1 cellular context compared by ENCODE assay signal in genomic region chr14:35534884-35535793, GRCh38.
A peak's percentile ranks its signal among the peaks of the same experiment; 100 is the strongest.
TF ChIP-seq lines count a peak whose summit lies in the region.

No MANE protein-coding gene starts in this region.

TF ChIP-seq in HepG2, 621 proteins besides CTCF, POLR2A, EP300 and RAD21 (continued from another document and continues in another):
- TF ChIP-seq, protein P1, sequence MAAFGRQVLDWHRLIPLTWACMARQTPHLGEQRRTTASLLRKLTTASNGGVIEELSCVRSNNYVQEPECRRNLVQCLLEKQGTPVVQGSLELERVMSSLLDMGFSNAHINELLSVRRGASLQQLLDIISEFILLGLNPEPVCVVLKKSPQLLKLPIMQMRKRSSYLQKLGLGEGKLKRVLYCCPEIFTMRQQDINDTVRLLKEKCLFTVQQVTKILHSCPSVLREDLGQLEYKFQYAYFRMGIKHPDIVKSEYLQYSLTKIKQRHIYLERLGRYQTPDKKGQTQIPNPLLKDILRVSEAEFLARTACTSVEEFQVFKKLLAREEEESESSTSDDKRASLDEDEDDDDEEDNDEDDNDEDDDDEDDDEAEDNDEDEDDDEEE (CRISPR knock-in tag; IDR thresholded peaks at IDR 0.05): peak; percentile 100
- TF ChIP-seq, protein P2, sequence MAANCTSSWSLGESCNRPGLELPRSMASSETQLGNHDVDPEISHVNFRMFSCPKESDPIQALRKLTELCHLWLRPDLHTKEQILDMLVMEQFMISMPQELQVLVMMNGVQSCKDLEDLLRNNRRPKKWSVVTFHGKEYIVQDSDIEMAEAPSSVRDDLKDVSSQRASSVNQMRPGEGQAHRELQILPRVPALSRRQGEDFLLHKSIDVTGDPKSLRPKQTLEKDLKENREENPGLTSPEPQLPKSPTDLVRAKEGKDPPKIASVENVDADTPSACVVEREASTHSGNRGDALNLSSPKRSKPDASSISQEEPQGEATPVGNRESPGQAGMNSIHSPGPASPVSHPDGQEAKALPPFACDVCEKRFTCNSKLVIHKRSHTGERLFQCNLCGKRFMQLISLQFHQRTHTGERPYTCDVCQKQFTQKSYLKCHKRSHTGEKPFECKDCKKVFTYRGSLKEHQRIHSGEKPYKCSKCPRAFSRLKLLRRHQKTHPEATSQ (CRISPR knock-in tag; IDR thresholded peaks at IDR 0.05; ENCODE audit: borderline replicate concordance): peak; percentile 100
- TF ChIP-seq, protein P3, sequence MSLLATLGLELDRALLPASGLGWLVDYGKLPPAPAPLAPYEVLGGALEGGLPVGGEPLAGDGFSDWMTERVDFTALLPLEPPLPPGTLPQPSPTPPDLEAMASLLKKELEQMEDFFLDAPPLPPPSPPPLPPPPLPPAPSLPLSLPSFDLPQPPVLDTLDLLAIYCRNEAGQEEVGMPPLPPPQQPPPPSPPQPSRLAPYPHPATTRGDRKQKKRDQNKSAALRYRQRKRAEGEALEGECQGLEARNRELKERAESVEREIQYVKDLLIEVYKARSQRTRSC (CRISPR knock-in tag; IDR thresholded peaks at IDR 0.05; ENCODE audit: low read depth): peak; percentile 100
- TF ChIP-seq PAX8 (CRISPR knock-in tag; IDR thresholded peaks at IDR 0.05; ENCODE audit: borderline replicate concordance) (peak; percentile 100), GTF3A (CRISPR knock-in tag; conservative IDR thresholded peaks at IDR 0.05) (peak; percentile 99), NCOA1 (CRISPR knock-in tag; IDR thresholded peaks at IDR 0.05) (peak; percentile 100), ZNF746 (CRISPR knock-in tag; IDR thresholded peaks at IDR 0.05) (peak; percentile 100), ZNF572 (CRISPR knock-in tag; IDR thresholded peaks at IDR 0.05) (peak; percentile 100), ZNF576 (CRISPR knock-in tag; IDR thresholded peaks at IDR 0.05) (peak; percentile 100), CBX2 (IDR thresholded peaks at IDR 0.05; ENCODE audit: low read depth, low read length) (no peak; the same call in 1 of the 2 replicates), CBX2 (CRISPR knock-in tag; IDR thresholded peaks at IDR 0.05; ENCODE audit: low read depth) (peak; percentile 100), ZFP37 (CRISPR knock-in tag; IDR thresholded peaks at IDR 0.05; ENCODE audit: borderline replicate concordance) (peak; percentile 100), FIP1L1 (IDR thresholded peaks at IDR 0.05; ENCODE audit: borderline replicate concordance, insufficient read depth, low read depth, low read length) (no peak; the same call in 1 of the 2 replicates), SATB2 (CRISPR knock-in tag; IDR thresholded peaks at IDR 0.05) (peak; percentile 100), ZNF34 (CRISPR knock-in tag; IDR thresholded peaks at IDR 0.05; ENCODE audit: borderline replicate concordance) (peak; percentile 100), ZNF10 (CRISPR knock-in tag; IDR thresholded peaks at IDR 0.05; ENCODE audit: borderline replicate concordance, low read depth) (peak; percentile 99), CBX5 (CRISPR knock-in tag; IDR thresholded peaks at IDR 0.05; ENCODE audit: borderline replicate concordance) (peak; percentile 100), BORCS8-MEF2B (CRISPR knock-in tag; IDR thresholded peaks at IDR 0.05) (peak; percentile 100), ATRX (CRISPR knock-in tag; IDR thresholded peaks at IDR 0.05; ENCODE audit: borderline replicate concordance) (peak; percentile 100), CCDC6 (CRISPR knock-in tag; IDR thresholded peaks at IDR 0.05) (peak; percentile 100), ZNF263 (CRISPR knock-in tag; IDR thresholded peaks at IDR 0.05) (peak; percentile 98), CERS6 (CRISPR knock-in tag; IDR thresholded peaks at IDR 0.05) (peak; percentile 100), PBX2 (CRISPR knock-in tag; IDR thresholded peaks at IDR 0.05) (peak; percentile 81), CAMTA2 (CRISPR knock-in tag; IDR thresholded peaks at IDR 0.05; ENCODE audit: borderline replicate concordance) (peak; percentile 100), FOXO4 (CRISPR knock-in tag; conservative IDR thresholded peaks at IDR 0.05) (peak; percentile 100), TEAD3 (CRISPR knock-in tag; optimal IDR thresholded peaks at IDR 0.05; ENCODE audit: borderline replicate concordance) (peak; percentile 98), REXO4 (CRISPR knock-in tag; IDR thresholded peaks at IDR 0.05; ENCODE audit: borderline replicate concordance) (peak; percentile 100), TOPORS (CRISPR knock-in tag; IDR thresholded peaks at IDR 0.05) (peak; percentile 100), RNF219 (CRISPR knock-in tag; IDR thresholded peaks at IDR 0.05) (peak; percentile 100), ZNF501 (CRISPR knock-in tag; IDR thresholded peaks at IDR 0.05) (peak; percentile 100), ZNF431 (CRISPR knock-in tag; IDR thresholded peaks at IDR 0.05; ENCODE audit: borderline replicate concordance, low read depth) (peak; percentile 100)
- TF ChIP-seq, protein P4, sequence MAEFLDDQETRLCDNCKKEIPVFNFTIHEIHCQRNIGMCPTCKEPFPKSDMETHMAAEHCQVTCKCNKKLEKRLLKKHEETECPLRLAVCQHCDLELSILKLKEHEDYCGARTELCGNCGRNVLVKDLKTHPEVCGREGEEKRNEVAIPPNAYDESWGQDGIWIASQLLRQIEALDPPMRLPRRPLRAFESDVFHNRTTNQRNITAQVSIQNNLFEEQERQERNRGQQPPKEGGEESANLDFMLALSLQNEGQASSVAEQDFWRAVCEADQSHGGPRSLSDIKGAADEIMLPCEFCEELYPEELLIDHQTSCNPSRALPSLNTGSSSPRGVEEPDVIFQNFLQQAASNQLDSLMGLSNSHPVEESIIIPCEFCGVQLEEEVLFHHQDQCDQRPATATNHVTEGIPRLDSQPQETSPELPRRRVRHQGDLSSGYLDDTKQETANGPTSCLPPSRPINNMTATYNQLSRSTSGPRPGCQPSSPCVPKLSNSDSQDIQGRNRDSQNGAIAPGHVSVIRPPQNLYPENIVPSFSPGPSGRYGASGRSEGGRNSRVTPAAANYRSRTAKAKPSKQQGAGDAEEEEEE (CRISPR knock-in tag; IDR thresholded peaks at IDR 0.05; ENCODE audit: borderline replicate concordance): peak; percentile 100
- TF ChIP-seq, protein P5, sequence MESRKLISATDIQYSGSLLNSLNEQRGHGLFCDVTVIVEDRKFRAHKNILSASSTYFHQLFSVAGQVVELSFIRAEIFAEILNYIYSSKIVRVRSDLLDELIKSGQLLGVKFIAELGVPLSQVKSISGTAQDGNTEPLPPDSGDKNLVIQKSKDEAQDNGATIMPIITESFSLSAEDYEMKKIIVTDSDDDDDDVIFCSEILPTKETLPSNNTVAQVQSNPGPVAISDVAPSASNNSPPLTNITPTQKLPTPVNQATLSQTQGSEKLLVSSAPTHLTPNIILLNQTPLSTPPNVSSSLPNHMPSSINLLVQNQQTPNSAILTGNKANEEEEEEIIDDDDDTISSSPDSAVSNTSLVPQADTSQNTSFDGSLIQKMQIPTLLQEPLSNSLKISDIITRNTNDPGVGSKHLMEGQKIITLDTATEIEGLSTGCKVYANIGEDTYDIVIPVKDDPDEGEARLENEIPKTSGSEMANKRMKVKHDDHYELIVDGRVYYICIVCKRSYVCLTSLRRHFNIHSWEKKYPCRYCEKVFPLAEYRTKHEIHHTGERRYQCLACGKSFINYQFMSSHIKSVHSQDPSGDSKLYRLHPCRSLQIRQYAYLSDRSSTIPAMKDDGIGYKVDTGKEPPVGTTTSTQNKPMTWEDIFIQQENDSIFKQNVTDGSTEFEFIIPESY (CRISPR knock-in tag; IDR thresholded peaks at IDR 0.05): peak; percentile 97
- TF ChIP-seq, protein P6, sequence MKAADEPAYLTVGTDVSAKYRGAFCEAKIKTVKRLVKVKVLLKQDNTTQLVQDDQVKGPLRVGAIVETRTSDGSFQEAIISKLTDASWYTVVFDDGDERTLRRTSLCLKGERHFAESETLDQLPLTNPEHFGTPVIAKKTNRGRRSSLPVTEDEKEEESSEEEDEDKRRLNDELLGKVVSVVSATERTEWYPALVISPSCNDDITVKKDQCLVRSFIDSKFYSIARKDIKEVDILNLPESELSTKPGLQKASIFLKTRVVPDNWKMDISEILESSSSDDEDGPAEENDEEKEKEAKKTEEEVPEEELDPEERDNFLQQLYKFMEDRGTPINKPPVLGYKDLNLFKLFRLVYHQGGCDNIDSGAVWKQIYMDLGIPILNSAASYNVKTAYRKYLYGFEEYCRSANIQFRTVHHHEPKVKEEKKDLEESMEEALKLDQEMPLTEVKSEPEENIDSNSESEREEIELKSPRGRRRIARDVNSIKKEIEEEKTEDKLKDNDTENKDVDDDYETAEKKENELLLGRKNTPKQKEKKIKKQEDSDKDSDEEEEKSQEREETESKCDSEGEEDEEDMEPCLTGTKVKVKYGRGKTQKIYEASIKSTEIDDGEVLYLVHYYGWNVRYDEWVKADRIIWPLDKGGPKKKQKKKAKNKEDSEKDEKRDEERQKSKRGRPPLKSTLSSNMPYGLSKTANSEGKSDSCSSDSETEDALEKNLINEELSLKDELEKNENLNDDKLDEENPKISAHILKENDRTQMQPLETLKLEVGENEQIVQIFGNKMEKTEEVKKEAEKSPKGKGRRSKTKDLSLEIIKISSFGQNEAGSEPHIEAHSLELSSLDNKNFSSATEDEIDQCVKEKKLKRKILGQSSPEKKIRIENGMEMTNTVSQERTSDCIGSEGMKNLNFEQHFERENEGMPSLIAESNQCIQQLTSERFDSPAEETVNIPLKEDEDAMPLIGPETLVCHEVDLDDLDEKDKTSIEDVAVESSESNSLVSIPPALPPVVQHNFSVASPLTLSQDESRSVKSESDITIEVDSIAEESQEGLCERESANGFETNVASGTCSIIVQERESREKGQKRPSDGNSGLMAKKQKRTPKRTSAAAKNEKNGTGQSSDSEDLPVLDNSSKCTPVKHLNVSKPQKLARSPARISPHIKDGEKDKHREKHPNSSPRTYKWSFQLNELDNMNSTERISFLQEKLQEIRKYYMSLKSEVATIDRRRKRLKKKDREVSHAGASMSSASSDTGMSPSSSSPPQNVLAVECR (CRISPR knock-in tag; IDR thresholded peaks at IDR 0.05; ENCODE audit: borderline replicate concordance): peak; percentile 100
- TF ChIP-seq, protein P7, sequence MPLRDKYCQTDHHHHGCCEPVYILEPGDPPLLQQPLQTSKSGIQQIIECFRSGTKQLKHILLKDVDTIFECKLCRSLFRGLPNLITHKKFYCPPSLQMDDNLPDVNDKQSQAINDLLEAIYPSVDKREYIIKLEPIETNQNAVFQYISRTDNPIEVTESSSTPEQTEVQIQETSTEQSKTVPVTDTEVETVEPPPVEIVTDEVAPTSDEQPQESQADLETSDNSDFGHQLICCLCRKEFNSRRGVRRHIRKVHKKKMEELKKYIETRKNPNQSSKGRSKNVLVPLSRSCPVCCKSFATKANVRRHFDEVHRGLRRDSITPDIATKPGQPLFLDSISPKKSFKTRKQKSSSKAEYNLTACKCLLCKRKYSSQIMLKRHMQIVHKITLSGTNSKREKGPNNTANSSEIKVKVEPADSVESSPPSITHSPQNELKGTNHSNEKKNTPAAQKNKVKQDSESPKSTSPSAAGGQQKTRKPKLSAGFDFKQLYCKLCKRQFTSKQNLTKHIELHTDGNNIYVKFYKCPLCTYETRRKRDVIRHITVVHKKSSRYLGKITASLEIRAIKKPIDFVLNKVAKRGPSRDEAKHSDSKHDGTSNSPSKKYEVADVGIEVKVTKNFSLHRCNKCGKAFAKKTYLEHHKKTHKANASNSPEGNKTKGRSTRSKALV (CRISPR knock-in tag; IDR thresholded peaks at IDR 0.05): peak; percentile 100
